ENCODE assay signal across 19 cellular contexts in the genomic region with DNA sequence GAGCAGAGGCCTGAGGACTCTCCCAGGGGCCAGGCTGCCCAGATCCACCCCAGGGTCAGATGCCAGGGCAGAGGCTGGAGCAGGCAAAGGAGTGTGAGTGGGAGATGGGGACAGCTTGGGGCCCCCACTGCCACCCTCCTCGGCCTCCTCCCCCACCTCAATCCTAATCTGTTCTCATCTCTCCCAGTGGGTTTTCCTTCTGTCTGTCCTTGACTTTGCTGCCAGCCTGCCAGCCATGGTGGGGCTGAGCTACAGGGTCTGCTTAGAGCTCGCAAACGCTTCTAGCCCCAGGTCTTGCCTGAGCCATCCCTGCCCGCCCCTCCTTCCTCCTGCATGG.
DNase-seq lines count a peak whose midpoint lies in the region; ATAC-seq and TF ChIP-seq lines count a peak whose summit lies in the region.
"Had no signal": no experiment of that assay in that cellular context is flagged by ENCODE, and none has a peak within 500 bp of the region (broad histone marks: within the 10 kb centered on the region; RNA-seq: fewer than 3 reads in every experiment).

No MANE protein-coding gene starts in this region.

- H3K14ac ChIP-seq in neuronal stem cell (ENCODE audit: low read length), result peak overlapping the region; percentile 71

- H2BK120ac ChIP-seq in neuronal stem cell (ENCODE audit: low read depth, low read length), result no peak overlapping the region

- H3K27me3 Mint-ChIP-seq in type B pancreatic cell, result no peaks in the 10 kb centered on the region
- H3K27me3 Mint-ChIP-seq: B cell; CD4-positive, CD25-positive, alpha-beta regulatory T cell had no signal

- H3K36me3 ChIP-seq in BLaER1 (peaks cover 24% of the 10 kb centered on the region; the same call in 1 of the 2 replicates), fibroblast of lung (ENCODE audit: control insufficient read depth, insufficient read depth, low read length) (no peaks in the 10 kb centered on the region), neuronal stem cell (replicated peaks in 1 of 2; ENCODE audit: control insufficient read depth in 2 of 2, insufficient read depth in 2 of 2, low read length in 2 of 2) (no peaks in the 10 kb centered on the region)

- H3K4me3 ChIP-seq in BLaER1 (no peak overlapping the region), fibroblast of lung (replicated peaks in 1 of 4; ENCODE audit: control extremely low read depth in 1 of 4, insufficient read depth in 1 of 4, low read depth in 3 of 4, low read length in 4 of 4) (no peak overlapping the region), neuronal stem cell (ENCODE audit: low read length in 2 of 2) (no peak overlapping the region)
- H3K4me3 ChIP-seq: K562 had no signal

- H3K79me2 ChIP-seq in fibroblast of lung (ENCODE audit: control insufficient read depth, insufficient read depth, low read length), result no peaks in the 10 kb centered on the region

- ATAC-seq in HG03457 (IDR thresholded peaks at IDR 0.05; ENCODE audit: unreplicated experiment), result no peak
- ATAC-seq: K562, Right ventricle myocardium inferior had no signal

- H2BK15ac ChIP-seq in neuronal stem cell (ENCODE audit: low read length), result no peak overlapping the region

- no peaks in the 10 kb centered on the region for H3K9me3 Mint-ChIP-seq in type B pancreatic cell
- H3K9me3 Mint-ChIP-seq: CD4-positive, CD25-positive, alpha-beta regulatory T cell had no signal

- no peak overlapping the region for H3K4me3 Mint-ChIP-seq in type B pancreatic cell
- H3K4me3 Mint-ChIP-seq: B cell; CD4-positive, CD25-positive, alpha-beta regulatory T cell had no signal

- H3K27ac ChIP-seq in BLaER1 (0 out of 2 replicates have a peak overlapping the region, but pooled peaks have one; percentile 18), RWPE1 (peak overlapping the region; percentile 52), fibroblast of lung (ENCODE audit: insufficient read depth, low read length) (no peak overlapping the region), neuronal stem cell (replicated peaks; ENCODE audit: low read length) (no peak overlapping the region)

- H4K8ac ChIP-seq in neuronal stem cell (ENCODE audit: low read depth, low read length), result peak overlapping the region; percentile 43

- DNase-seq in RWPE1 (ENCODE audit: low spot score) (no peak), fibroblast of lung (ENCODE audit: low read depth in 2 of 2) (no peak), neuronal stem cell (ENCODE audit: low spot score) (no peak), NCI-H1417 treated with DMSO at 0.1 percent for 48 hours (lab: John Stamatoyannopoulos, UW) (no peak), NOMO-1 treated with dmso at 0.1 percent for 144 hours (lab: John Stamatoyannopoulos, UW; ENCODE audit: unreplicated experiment) (no peak), type B pancreatic cell (ENCODE audit: extremely low spot score, unreplicated experiment) (no peak)
- DNase-seq: Caco-2; CD4-positive, CD25-positive, alpha-beta regulatory T cell; GDM1; HCEC 1CT; NCI-H1092 treated with DMSO at 0.1 percent for 48 hours; NCI-H2081 treated with DMSO at 0.1 percent for 48 hours; NCI-H510A; NCI-H748 treated with DMSO at 0.1 percent for 48 hours had no signal

- H3K4me1 Mint-ChIP-seq in type B pancreatic cell (ENCODE audit: unreplicated experiment), result peaks cover 5% of the 10 kb centered on the region
- H3K4me1 Mint-ChIP-seq: B cell; CD4-positive, CD25-positive, alpha-beta regulatory T cell had no signal

- H3K23ac ChIP-seq in neuronal stem cell (ENCODE audit: low read depth, low read length, poor library complexity), result no peak overlapping the region

- no peak for TF ChIP-seq CTCF in RWPE1 (conservative IDR thresholded peaks at IDR 0.05; ENCODE audit: low read depth)
- TF ChIP-seq CTCF in fibroblast of lung (conservative IDR thresholded peaks at IDR 0.05 in 1 of 2, IDR thresholded peaks at IDR 0.05 in 1 of 2; ENCODE audit: low read depth in 1 of 2, low read length in 2 of 2), result no peak
- TF ChIP-seq CTCF in type B pancreatic cell (conservative IDR thresholded peaks at IDR 0.05), result no peak

- H2BK5ac ChIP-seq in neuronal stem cell (ENCODE audit: low read length), result no peak overlapping the region

- no peak overlapping the region for H3K27ac Mint-ChIP-seq in type B pancreatic cell
- H3K27ac Mint-ChIP-seq: B cell; CD4-positive, CD25-positive, alpha-beta regulatory T cell had no signal

- H3K79me1 ChIP-seq in neuronal stem cell (ENCODE audit: low read depth, low read length), result peaks cover 15% of the 10 kb centered on the region

- CTCF ChIA-PET in RWPE1 (lab: Yijun Ruan, JAX), result interaction anchor here (0.8 kb wide), 1 partner anchor 64 kb away, joined by 3 read pairs; no protein-coding TSS in a partner anchor

- H3K36me3 Mint-ChIP-seq in type B pancreatic cell, result no peaks in the 10 kb centered on the region
- H3K36me3 Mint-ChIP-seq: CD4-positive, CD25-positive, alpha-beta regulatory T cell had no signal

- peak overlapping the region; percentile 76 for H3K18ac ChIP-seq in neuronal stem cell (ENCODE audit: low read length)

- H3K4me2 ChIP-seq in BLaER1 (no peak overlapping the region), fibroblast of lung (ENCODE audit: extremely low read depth, insufficient read depth, low read length) (no peak overlapping the region), neuronal stem cell (ENCODE audit: insufficient read depth, low read length, poor library complexity, severe bottlenecking) (no peak overlapping the region)

- H3K4me1 ChIP-seq in BLaER1 (peaks cover 46% of the 10 kb centered on the region), fibroblast of lung (ENCODE audit: control insufficient read depth, extremely low read depth, insufficient read depth, low read length) (peaks cover 23% of the 10 kb centered on the region), neuronal stem cell (ENCODE audit: control insufficient read depth in 2 of 2, insufficient read depth in 1 of 2, low read depth in 1 of 2, low read length in 2 of 2) (peaks cover 23 to 28% of the 10 kb centered on the region in 2 donors)

- H3K27me3 ChIP-seq in BLaER1 (no peaks in the 10 kb centered on the region), fibroblast of lung (ENCODE audit: control insufficient read depth, insufficient read depth, low read length) (no peaks in the 10 kb centered on the region), neuronal stem cell (ENCODE audit: control insufficient read depth in 3 of 3, insufficient read depth in 3 of 3, low read depth in 1 of 3, low read length in 3 of 3) (no peaks in the 10 kb centered on the region)

- no peak overlapping the region for H4K91ac ChIP-seq in neuronal stem cell (ENCODE audit: low read depth, low read length, poor library complexity)

- H2AFZ ChIP-seq in fibroblast of lung (ENCODE audit: low read length) (no peak overlapping the region), neuronal stem cell (ENCODE audit: low read length) (peak overlapping the region; percentile 55)

- H3K9me3 ChIP-seq in BLaER1 (no peaks in the 10 kb centered on the region), fibroblast of lung (ENCODE audit: control insufficient read depth, insufficient read depth, low read depth, low read length) (no peaks in the 10 kb centered on the region), neuronal stem cell (replicated peaks in 1 of 2; ENCODE audit: control insufficient read depth in 2 of 2, insufficient read depth in 1 of 2, low read depth in 1 of 2, low read length in 2 of 2) (no peaks in the 10 kb centered on the region)
- H3K9me3 ChIP-seq: Caco-2 had no signal

- H2BK12ac ChIP-seq in neuronal stem cell (ENCODE audit: low read length), result no peak overlapping the region

- WGBS in neuronal stem cell (ENCODE audit: extremely low coverage in 2 of 2, insufficient read length in 2 of 2, insufficient replicate concordance in 1 of 2), 2 donors, result no CpG with 5 or more reads among the region's 4 CpGs

- H2AK5ac ChIP-seq in neuronal stem cell (ENCODE audit: low read depth, low read length), result peak overlapping the region; percentile 75

- H4K20me1 ChIP-seq in BLaER1, result peaks cover 100% of the 10 kb centered on the region
- peaks cover 1% of the 10 kb centered on the region for H4K20me1 ChIP-seq in fibroblast of lung (ENCODE audit: control insufficient read depth, extremely low read depth, insufficient read depth, low read length)

- H3K9ac ChIP-seq in BLaER1, result no peak overlapping the region
- peak overlapping the region; percentile 23 for H3K9ac ChIP-seq in fibroblast of lung (ENCODE audit: insufficient read depth, low read length)
- H3K9ac ChIP-seq in neuronal stem cell (ENCODE audit: low read depth, low read length, poor library complexity), result peak overlapping the region; percentile 60

- H3K4ac ChIP-seq in neuronal stem cell (ENCODE audit: low read length), result no peak overlapping the region

- POLR2A ChIA-PET in RWPE1 (lab: Yijun Ruan, JAX; ENCODE audit: low non-redundant PET), result no interaction called here

Comparison
In these comparisons a context has a peak if more than half of its experiments do, and no peak if none do; other contexts are left out.
1. H3K27ac ChIP-seq: peak in BLaER1 (single experiment) and RWPE1 (single experiment); none in fibroblast of lung (single experiment) and neuronal stem cell (single experiment).